ENCODE assay signal across 10 cellular contexts in genomic region chr19:15316498-15316897, GRCh38. TPM values are rescaled to one million over a fixed set of nuclear protein-coding genes. Genes with fewer than 3 reads are reported as not detected.
DNase-seq lines count a peak whose midpoint lies in the region; ATAC-seq and TF ChIP-seq lines count a peak whose summit lies in the region.
"Had no signal": no experiment of that assay in that cellular context is flagged by ENCODE, and none has a peak within 500 bp of the region (broad histone marks: within the 10 kb centered on the region; RNA-seq: fewer than 3 reads in every experiment).

No MANE protein-coding gene starts in this region.

- H3K27ac ChIP-seq in CD8-positive, alpha-beta memory T cell (ENCODE audit: low read depth, low read length), result no peak overlapping the region
- no peak overlapping the region for H3K27ac ChIP-seq in neuronal stem cell (replicated peaks; ENCODE audit: low read length)

- peak in 1 of 5 donors; percentile 26 for DNase-seq in CD8-positive, alpha-beta memory T cell
- DNase-seq in HFFc6 (peak; percentile 39), astrocyte of the spinal cord (ENCODE audit: low read depth, low spot score) (peak; percentile 68), neuronal stem cell (ENCODE audit: low spot score) (no peak), DMS79 (lab: John Stamatoyannopoulos, UW) (no peak), NCI-H2029 (lab: John Stamatoyannopoulos, UW) (no peak), NCI-H345 (lab: John Stamatoyannopoulos, UW) (no peak)

- H3K18ac ChIP-seq in neuronal stem cell (ENCODE audit: low read length), result no peak overlapping the region

- ATAC-seq in HG03354 (IDR thresholded peaks at IDR 0.05; ENCODE audit: poor library complexity, severe bottlenecking, unreplicated experiment), result no peak
- ATAC-seq: left lobe of liver had no signal

- CTCF ChIA-PET in CD8-positive, alpha-beta memory T cell (lab: Charles Lee), result no interaction called here

- no CpG with 5 or more reads among the region's 2 CpGs for WGBS in neuronal stem cell (ENCODE audit: extremely low coverage in 2 of 2, insufficient read length in 2 of 2, insufficient replicate concordance in 1 of 2), 2 donors

- POLR2A ChIA-PET in CD8-positive, alpha-beta memory T cell (lab: Charles Lee), result no interaction called here

- H3K79me1 ChIP-seq in neuronal stem cell (ENCODE audit: low read depth, low read length), result peaks cover 16% of the 10 kb centered on the region

- no peak overlapping the region for H3K23ac ChIP-seq in neuronal stem cell (ENCODE audit: low read depth, low read length, poor library complexity)

- H2BK15ac ChIP-seq in neuronal stem cell (ENCODE audit: low read length), result no peak overlapping the region

- H3K4me1 ChIP-seq in CD8-positive, alpha-beta memory T cell (ENCODE audit: insufficient read depth, low read length), result peaks cover 86% of the 10 kb centered on the region
- H3K4me1 ChIP-seq in neuronal stem cell (ENCODE audit: control insufficient read depth in 2 of 2, insufficient read depth in 1 of 2, low read depth in 1 of 2, low read length in 2 of 2), result peaks cover 0 to 16% of the 10 kb centered on the region in 2 donors

- peak overlapping the region; percentile 51 for H3K9ac ChIP-seq in neuronal stem cell (ENCODE audit: low read depth, low read length, poor library complexity)

- H2AFZ ChIP-seq in neuronal stem cell (ENCODE audit: low read length), result no peak overlapping the region

- H3K9me3 Mint-ChIP-seq in CD8-positive, alpha-beta memory T cell, result no peaks in the 10 kb centered on the region
- no peaks in the 10 kb centered on the region for H3K9me3 Mint-ChIP-seq in HFFc6

- no peak for TF ChIP-seq CTCF in HFFc6 (IDR thresholded peaks at IDR 0.05)
- no peak for TF ChIP-seq CTCF in astrocyte of the spinal cord (IDR thresholded peaks at IDR 0.05; ENCODE audit: low read depth, low read length)

- no peak overlapping the region for H2AK5ac ChIP-seq in neuronal stem cell (ENCODE audit: low read depth, low read length)

- no peak overlapping the region for H3K4me2 ChIP-seq in neuronal stem cell (ENCODE audit: insufficient read depth, low read length, poor library complexity, severe bottlenecking)

- no peaks in the 10 kb centered on the region for H3K9me3 ChIP-seq in CD8-positive, alpha-beta memory T cell (ENCODE audit: low read length)
- H3K9me3 ChIP-seq in neuronal stem cell (replicated peaks in 1 of 2; ENCODE audit: control insufficient read depth in 2 of 2, insufficient read depth in 1 of 2, low read depth in 1 of 2, low read length in 2 of 2), result peaks cover 0 to 2% of the 10 kb centered on the region in 2 donors

- H3K4me3 Mint-ChIP-seq in CD8-positive, alpha-beta memory T cell, result peak overlapping the region; percentile 47 to 75 (median 60)
- peak overlapping the region; percentile 57 for H3K4me3 Mint-ChIP-seq in HFFc6

- H4K91ac ChIP-seq in neuronal stem cell (ENCODE audit: low read depth, low read length, poor library complexity), result no peak overlapping the region

- H2BK12ac ChIP-seq in neuronal stem cell (ENCODE audit: low read length), result no peak overlapping the region

- H3K36me3 Mint-ChIP-seq in CD8-positive, alpha-beta memory T cell, result peaks cover 0 to 23% (median 3%) of the 10 kb centered on the region in 3 donors
- peaks cover 18% of the 10 kb centered on the region; the same call in 1 of the 2 replicates for H3K36me3 Mint-ChIP-seq in HFFc6 (ENCODE audit: low read depth)

- no peak overlapping the region for H4K8ac ChIP-seq in neuronal stem cell (ENCODE audit: low read depth, low read length)

- H3K36me3 ChIP-seq in CD8-positive, alpha-beta memory T cell (ENCODE audit: insufficient read depth, low read length), result no peaks in the 10 kb centered on the region
- H3K36me3 ChIP-seq in neuronal stem cell (replicated peaks in 1 of 2; ENCODE audit: control insufficient read depth in 2 of 2, insufficient read depth in 2 of 2, low read length in 2 of 2), result peaks cover 9 to 40% of the 10 kb centered on the region in 2 donors

- H3K4me3 ChIP-seq in CD8-positive, alpha-beta memory T cell (ENCODE audit: low read length), result no peak overlapping the region
- no peak overlapping the region for H3K4me3 ChIP-seq in astrocyte of the spinal cord (ENCODE audit: low read depth, low read length)
- no peak overlapping the region for H3K4me3 ChIP-seq in neuronal stem cell (ENCODE audit: low read length in 2 of 2)
- H3K4me3 ChIP-seq: skin epidermis had no signal

- H3K27me3 ChIP-seq in CD8-positive, alpha-beta memory T cell (ENCODE audit: insufficient read depth, low read length, poor library complexity, severe bottlenecking), result no peaks in the 10 kb centered on the region
- peaks cover 0 to 2% (median 0%) of the 10 kb centered on the region in 3 experiments for H3K27me3 ChIP-seq in neuronal stem cell (ENCODE audit: control insufficient read depth in 3 of 3, insufficient read depth in 3 of 3, low read depth in 1 of 3, low read length in 3 of 3)

- in situ Hi-C loops in astrocyte of the spinal cord (cut with HindIII; ENCODE audit: low sequenced_read_pairs), result no loop called here

- H3K27ac Mint-ChIP-seq in CD8-positive, alpha-beta memory T cell, result peak overlapping the region in 7 of 8 donors; percentile 10 to 90 (median 64)
- H3K27ac Mint-ChIP-seq in HFFc6, result peak overlapping the region; percentile 75

- H3K4me1 Mint-ChIP-seq in CD8-positive, alpha-beta memory T cell, result peaks cover 81 to 92% (median 84%) of the 10 kb centered on the region in 3 donors
- peaks cover 74% of the 10 kb centered on the region for H3K4me1 Mint-ChIP-seq in HFFc6 (ENCODE audit: low read depth)

- no peak overlapping the region for H3K4ac ChIP-seq in neuronal stem cell (ENCODE audit: low read length)

- H3K27me3 Mint-ChIP-seq in CD8-positive, alpha-beta memory T cell, result no peaks in the 10 kb centered on the region
- H3K27me3 Mint-ChIP-seq in HFFc6 (ENCODE audit: insufficient read depth), result no peaks in the 10 kb centered on the region; the same call in 1 of the 2 replicates

- H2BK5ac ChIP-seq in neuronal stem cell (ENCODE audit: low read length), result no peak overlapping the region

- no peak overlapping the region for H3K14ac ChIP-seq in neuronal stem cell (ENCODE audit: low read length)

- H2BK120ac ChIP-seq in neuronal stem cell (ENCODE audit: low read depth, low read length), result no peak overlapping the region

RNA-seq across cellular contexts. Expression of gene BRD4, which starts 15.8 kb away (rescaled TPM):
- total RNA-seq in CD8-positive, alpha-beta memory T cell, result 100 to 1,000 TPM; 101 to 109 TPM
- polyA plus RNA-seq in CD8-positive, alpha-beta memory T cell, result 35.3 TPM
- total RNA-seq in HFFc6 (2021; fragmentation: NEBNext Ultra II Directional; extraction: Animal tissue kit (Norgen Biotek cat#: 25700)), result 10 to 100 TPM; 74.9 to 85.2 (median 81.5) TPM
- polyA plus RNA-seq in neuronal stem cell (2013, experiment 1 of 2), result 82.1 TPM
- polyA plus RNA-seq in neuronal stem cell (2013, experiment 2 of 2), result 88.1 TPM

Comparison
In these comparisons a context has a peak if more than half of its experiments do, and no peak if none do; other contexts are left out.
1. DNase-seq: peak in HFFc6 (single experiment) and astrocyte of the spinal cord (single experiment); none in neuronal stem cell (single experiment), DMS79 (single experiment), NCI-H2029 (single experiment) and NCI-H345 (single experiment).